ENCODE assay signal across 9 cellular contexts in genomic region chr15:101252836-101253235, GRCh38. TPM values are rescaled to one million over a fixed set of nuclear protein-coding genes. Genes with fewer than 3 reads are reported as not detected.
A peak's percentile ranks its signal among the peaks of the same experiment; 100 is the strongest.
DNase-seq lines count a peak whose midpoint lies in the region; ATAC-seq, FAIRE-seq and TF ChIP-seq lines count a peak whose summit lies in the region.
"Had no signal": no experiment of that assay in that cellular context is flagged by ENCODE, and none has a peak within 500 bp of the region (broad histone marks: within the 10 kb centered on the region; RNA-seq: fewer than 3 reads in every experiment).

No MANE protein-coding gene starts in this region.

- peak overlapping the region; percentile 72 for H3K9ac ChIP-seq in HepG2 (ENCODE audit: insufficient read depth, low read depth, low read length)

- H3K27me3 ChIP-seq in cardiac muscle cell (no peaks in the 10 kb centered on the region), HepG2 (ENCODE audit: control insufficient read depth in 1 of 2, insufficient read depth in 2 of 2, low read length in 2 of 2) (no peaks in the 10 kb centered on the region), upper lobe of left lung (no peaks in the 10 kb centered on the region)

- CTCF ChIA-PET in HepG2 (lab: Yijun Ruan, JAX; ENCODE audit: low intra/inter-chr PET ratio, low total read pairs), result no interaction called here

- H3K36me3 ChIP-seq in cardiac muscle cell, result no peaks in the 10 kb centered on the region
- H3K36me3 ChIP-seq in HepG2 (replicated peaks in 1 of 2; ENCODE audit: control insufficient read depth in 1 of 2, insufficient read depth in 2 of 2, low read length in 2 of 2), result no peaks in the 10 kb centered on the region
- no peaks in the 10 kb centered on the region for H3K36me3 ChIP-seq in upper lobe of left lung

- H2AFZ ChIP-seq in HepG2 (ENCODE audit: low read length), result peak overlapping the region; percentile 58

- no peak for TF ChIP-seq RAD21 in HepG2 (CRISPR knock-in tag; IDR thresholded peaks at IDR 0.05)

- no peak for TF ChIP-seq EP300 in HepG2 (IDR thresholded peaks at IDR 0.05; ENCODE audit: low read depth in 2 of 2, low read length in 2 of 2)
- no peak for TF ChIP-seq EP300 in HepG2 (CRISPR knock-in tag; IDR thresholded peaks at IDR 0.05; ENCODE audit: borderline replicate concordance)
- TF ChIP-seq EP300 in upper lobe of left lung (IDR thresholded peaks at IDR 0.05), result no peak

- H3K9me3 ChIP-seq in cardiac muscle cell (ENCODE audit: low read depth), result no peaks in the 10 kb centered on the region
- no peaks in the 10 kb centered on the region for H3K9me3 ChIP-seq in HepG2 (ENCODE audit: low read length)
- H3K9me3 ChIP-seq in upper lobe of left lung, result no peaks in the 10 kb centered on the region

- H3K36me3 Mint-ChIP-seq in activated T-helper 2 cell treated with anti-CD3 and anti-CD28 coated beads, Interferon-gamma antibody, Interleukin-2, Interleukin-4, amounts not matched to agents 10 μg/mL and 5 μg/mL and 100 μg/mL, durations not matched to agents 14 hours and 24 hours and 36 hours (ENCODE audit: low read depth), result peaks cover 26% of the 10 kb centered on the region

- BruUV-seq in HepG2 (replicated peaks; lab: Mats Ljungman, UMichigan), result no TSS peak

- no peak for DNase-seq in cardiac muscle cell (ENCODE audit: low read depth in 1 of 2, low spot score in 1 of 2)
- DNase-seq in Right ventricle myocardium superior, result no peak
- DNase-seq in activated T-helper 2 cell treated with anti-CD3 and anti-CD28 coated beads, Interferon-gamma antibody, Interleukin-2, Interleukin-4, amounts not matched to agents 10 μg/mL and 5 μg/mL and 100 μg/mL, durations not matched to agents 14 hours and 24 hours and 36 hours (ENCODE audit: low spot score), result no peak
- no peak for DNase-seq in HepG2 (ENCODE audit: low spot score)
- DNase-seq in upper lobe of left lung, result no peak
- DNase-seq in mesenteric fat pad (ENCODE audit: low spot score), result no peak
- no peak for DNase-seq in left colon
- DNase-seq: GF-D8 had no signal

- H3K27me3 Mint-ChIP-seq in activated T-helper 2 cell treated with anti-CD3 and anti-CD28 coated beads, Interferon-gamma antibody, Interleukin-2, Interleukin-4, amounts not matched to agents 10 μg/mL and 5 μg/mL and 100 μg/mL, durations not matched to agents 14 hours and 24 hours and 36 hours (ENCODE audit: low read depth), result no peaks in the 10 kb centered on the region

- POLR2A ChIA-PET in HepG2 (lab: Yijun Ruan, JAX), result interaction anchor here (1.6 to 1.7 kb wide), 2 partner anchors 162 to 182 kb away, joined by 8 read pairs; no protein-coding TSS in a partner anchor

- peaks cover 50% of the 10 kb centered on the region for H3K4me1 Mint-ChIP-seq in activated T-helper 2 cell treated with anti-CD3 and anti-CD28 coated beads, Interferon-gamma antibody, Interleukin-2, Interleukin-4, amounts not matched to agents 10 μg/mL and 5 μg/mL and 100 μg/mL, durations not matched to agents 14 hours and 24 hours and 36 hours (ENCODE audit: low read depth)

- H3K27ac Mint-ChIP-seq in activated T-helper 2 cell treated with anti-CD3 and anti-CD28 coated beads, Interferon-gamma antibody, Interleukin-2, Interleukin-4, amounts not matched to agents 10 μg/mL and 5 μg/mL and 100 μg/mL, durations not matched to agents 14 hours and 24 hours and 36 hours, result peak overlapping the region; percentile 80

- H3K4me3 ChIP-seq in cardiac muscle cell (peak overlapping the region; percentile 88), HepG2 (replicated peaks in 1 of 3; ENCODE audit: insufficient read depth in 1 of 3, low read depth in 2 of 3, low read length in 3 of 3) (peak overlapping the region; percentile 72 to 81 (median 77)), upper lobe of left lung (peak overlapping the region in 3 of 4 donors; percentile 82 to 95 (median 85))

- H3K79me2 ChIP-seq in HepG2 (ENCODE audit: insufficient read depth, low read length), result peaks cover 27% of the 10 kb centered on the region

- FAIRE-seq in HepG2 (lab: Jason Lieb, UNC), result no peak

- intact Hi-C loops in Right ventricle myocardium superior (cut with DNase I), result loop anchor here (10.0 kb wide), 1 partner anchor 128 kb away; no protein-coding TSS in a partner anchor
- intact Hi-C loops in activated T-helper 2 cell treated with anti-CD3 and anti-CD28 coated beads, Interferon-gamma antibody, Interleukin-2, Interleukin-4, amounts not matched to agents 10 μg/mL and 5 μg/mL and 100 μg/mL, durations not matched to agents 14 hours and 24 hours and 36 hours (cut with micrococcal nuclease), result loop anchor here (5.0 to 10.0 kb wide), 2 partner anchors 338 to 651 kb away; partner anchors contain the start of genes ASB7, LINS1 and LRRK1
- intact Hi-C loops in HepG2 (cut with micrococcal nuclease; ENCODE audit: unreplicated experiment), result loop anchor here (1.0 to 10.0 kb wide), 3 partner anchors 128 to 338 kb away; partner anchors contain the start of gene LRRK1
- intact Hi-C loops in left colon (cut with DNase I, micrococcal nuclease), result loop anchor here in 1 of 2 donors (10.0 kb wide), 1 partner anchor 638 kb away; no protein-coding TSS in a partner anchor

- H3K4me3 Mint-ChIP-seq in activated T-helper 2 cell treated with anti-CD3 and anti-CD28 coated beads, Interferon-gamma antibody, Interleukin-2, Interleukin-4, amounts not matched to agents 10 μg/mL and 5 μg/mL and 100 μg/mL, durations not matched to agents 14 hours and 24 hours and 36 hours (ENCODE audit: low read depth), result peak overlapping the region; percentile 85

- peaks cover 35% of the 10 kb centered on the region for H3K4me1 ChIP-seq in cardiac muscle cell (ENCODE audit: low read depth)
- H3K4me1 ChIP-seq in HepG2 (ENCODE audit: insufficient read depth, low read length), result peaks cover 55% of the 10 kb centered on the region
- peaks cover 18 to 41% (median 28%) of the 10 kb centered on the region in 4 donors for H3K4me1 ChIP-seq in upper lobe of left lung

- H3K9me3 Mint-ChIP-seq in activated T-helper 2 cell treated with anti-CD3 and anti-CD28 coated beads, Interferon-gamma antibody, Interleukin-2, Interleukin-4, amounts not matched to agents 10 μg/mL and 5 μg/mL and 100 μg/mL, durations not matched to agents 14 hours and 24 hours and 36 hours, result no peaks in the 10 kb centered on the region

- no peak for ATAC-seq in Right ventricle myocardium superior (ENCODE audit: poor library complexity)
- ATAC-seq in HepG2, result no peak
- no peak for ATAC-seq in upper lobe of left lung (ENCODE audit: low FRiP score in 2 of 2)
- ATAC-seq in left colon, result no peak
- no peak for ATAC-seq in HG03442 (IDR thresholded peaks at IDR 0.05; ENCODE audit: unreplicated experiment)

- H4K20me1 ChIP-seq in HepG2 (ENCODE audit: insufficient read depth, low read length), result peaks cover 10% of the 10 kb centered on the region

- H3K27ac ChIP-seq in cardiac muscle cell, result peak overlapping the region; percentile 81
- no peak overlapping the region for H3K27ac ChIP-seq in HepG2 (ENCODE audit: extremely low read length, insufficient read depth, low read length)
- H3K27ac ChIP-seq in upper lobe of left lung, result peak overlapping the region; percentile 89 to 94 (median 90)

- H3K4me2 ChIP-seq in HepG2 (ENCODE audit: low read depth, low read length), result peak overlapping the region; percentile 80

- TF ChIP-seq CTCF in cardiac muscle cell (IDR thresholded peaks at IDR 0.05; ENCODE audit: low read depth, low read length) (no peak), HepG2 (CRISPR knock-in tag; IDR thresholded peaks at IDR 0.05) (no peak), upper lobe of left lung (IDR thresholded peaks at IDR 0.05) (no peak)

- TF ChIP-seq POLR2A in HepG2 (IDR thresholded peaks at IDR 0.05; ENCODE audit: insufficient read depth in 1 of 2, low read depth in 2 of 2, low read length in 2 of 2) (no peak), upper lobe of left lung (IDR thresholded peaks at IDR 0.05) (no peak)

- in situ Hi-C loops in HepG2 (cut with HindIII; ENCODE audit: extremely low pct_ligation_motif_present, low pct_unique_long_range_greater_than_20kb), result loop anchor here (10.0 to 25.0 kb wide), 3 partner anchors 168 to 591 kb away; partner anchors contain the start of gene LRRK1

- WGBS in HepG2 (ENCODE audit: low lambda C conversion rate), result 18% methylated on average over 3 of the region's 3 CpGs
- WGBS in upper lobe of left lung, 2 donors, result 51 to 53% methylated on average over 3 of the region's 3 CpGs

RNA-seq across cellular contexts. Expression of gene CHSY1, which starts 1.0 kb away (rescaled TPM):
- 28.0 and 30.3 TPM in 2 replicates for total RNA-seq in cardiac muscle cell
- polyA plus RNA-seq in cardiac muscle cell, result 33.4 and 36.0 TPM in 2 replicates
- 12.7 TPM for total RNA-seq in Right ventricle myocardium superior
- 50.5 and 52.2 TPM in 2 replicates for total RNA-seq in activated T-helper 2 cell treated with anti-CD3 and anti-CD28 coated beads, Interferon-gamma antibody, Interleukin-2, Interleukin-4, amounts not matched to agents 10 μg/mL and 5 μg/mL and 100 μg/mL, durations not matched to agents 14 hours and 24 hours and 36 hours
- 12.8 and 13.7 TPM in 2 replicates for total RNA-seq in HepG2 (2016; rRNA removed; fragmentation: Illumina TruSeq; extraction: Trizol)
- 4.3 and 5.4 TPM in 2 replicates for total RNA-seq in HepG2 (2016; cell fraction: cytosol; rRNA removed; fragmentation: Illumina TruSeq; extraction: Trizol; ENCODE audit: low read depth)
- 12.1 and 12.6 TPM in 2 replicates for total RNA-seq in HepG2 (2016; cell fraction: insoluble cytoplasmic fraction; rRNA removed; fragmentation: Illumina TruSeq; extraction: Trizol)
- 7.0 and 7.9 TPM in 2 replicates for total RNA-seq in HepG2 (2016; cell fraction: membrane; rRNA removed; fragmentation: Illumina TruSeq; extraction: Trizol)
- total RNA-seq in HepG2 (2016; cell fraction: nucleus; rRNA removed; fragmentation: Illumina TruSeq; extraction: Trizol), result 10.5 and 11.5 TPM in 2 replicates
- 11.2 and 13.3 TPM in 2 replicates for polyA plus RNA-seq in HepG2 (2011; rRNA removed)
- polyA plus RNA-seq in HepG2 (2011; cell fraction: cytosol; rRNA removed), result 10.0 and 13.2 TPM in 2 replicates
- 4.9 and 5.5 TPM in 2 replicates for polyA plus RNA-seq in HepG2 (2011; cell fraction: nucleus; rRNA removed)
- polyA plus RNA-seq in HepG2 (2012), result 11.0 and 11.8 TPM in 2 replicates
- polyA plus RNA-seq in HepG2 (2016; cell fraction: cytosol; fragmentation: Illumina TruSeq; extraction: Trizol; ENCODE audit: low read depth), result 0.72 and 0.77 TPM in 2 replicates
- polyA plus RNA-seq in HepG2 (2016; cell fraction: insoluble cytoplasmic fraction; fragmentation: Illumina TruSeq; extraction: Trizol; ENCODE audit: low read depth), result 13.1 and 14.5 TPM in 2 replicates
- 4.8 TPM in 2 replicates for polyA plus RNA-seq in HepG2 (2016; cell fraction: membrane; fragmentation: Illumina TruSeq; extraction: Trizol; ENCODE audit: low read depth)
- 14.6 and 15.9 TPM in 2 replicates for polyA plus RNA-seq in HepG2 (2016; cell fraction: nucleus; fragmentation: Illumina TruSeq; extraction: Trizol; ENCODE audit: insufficient read depth, low read depth)
- polyA minus RNA-seq in HepG2 (2011; rRNA and poly(A)+ RNA removed; ENCODE audit: low replicate concordance), result 12.6 and 31.1 TPM in 2 replicates
- polyA minus RNA-seq in HepG2 (2011; cell fraction: cytosol; rRNA and poly(A)+ RNA removed), result 16.8 and 17.1 TPM in 2 replicates
- 15.8 and 18.3 TPM in 2 replicates for polyA minus RNA-seq in HepG2 (2011; cell fraction: nucleus; rRNA and poly(A)+ RNA removed)
- total RNA-seq in upper lobe of left lung, result 10 to 100 TPM; 12.4 to 38.3 (median 23.7) TPM
- 53.5 TPM for total RNA-seq in mesenteric fat pad
- 10 to 100 TPM; 10.6 to 11.7 TPM for total RNA-seq in left colon

RNA-seq across cellular contexts. Expression of gene SELENOS, which starts 24.4 kb away (rescaled TPM):
- total RNA-seq in cardiac muscle cell (48.3 and 49.0 TPM in 2 replicates), Right ventricle myocardium superior (41.1 TPM), HepG2 (2016; rRNA removed; fragmentation: Illumina TruSeq; extraction: Trizol) (31.6 and 63.0 TPM in 2 replicates), upper lobe of left lung (100 to 1,000 TPM in 2 of 6 donors, 10 to 100 TPM in 4; 48.2 to 106 (median 78.2) TPM), mesenteric fat pad (87.2 TPM), left colon (100 to 1,000 TPM; 134 to 142 TPM)
- polyA plus RNA-seq in cardiac muscle cell (78.0 and 103 TPM in 2 replicates), HepG2 (2011; rRNA removed) (56.6 and 66.1 TPM in 2 replicates)
- 39.2 and 40.5 TPM in 2 replicates for total RNA-seq in activated T-helper 2 cell treated with anti-CD3 and anti-CD28 coated beads, Interferon-gamma antibody, Interleukin-2, Interleukin-4, amounts not matched to agents 10 μg/mL and 5 μg/mL and 100 μg/mL, durations not matched to agents 14 hours and 24 hours and 36 hours
- 25.6 and 30.5 TPM in 2 replicates for total RNA-seq in HepG2 (2016; cell fraction: cytosol; rRNA removed; fragmentation: Illumina TruSeq; extraction: Trizol; ENCODE audit: low read depth)
- 31.1 and 66.3 TPM in 2 replicates for total RNA-seq in HepG2 (2016; cell fraction: insoluble cytoplasmic fraction; rRNA removed; fragmentation: Illumina TruSeq; extraction: Trizol)
- total RNA-seq in HepG2 (2016; cell fraction: membrane; rRNA removed; fragmentation: Illumina TruSeq; extraction: Trizol), result 32.0 and 35.3 TPM in 2 replicates
- total RNA-seq in HepG2 (2016; cell fraction: nucleus; rRNA removed; fragmentation: Illumina TruSeq; extraction: Trizol), result 52.7 and 62.7 TPM in 2 replicates
- polyA plus RNA-seq in HepG2 (2011; cell fraction: cytosol; rRNA removed), result 58.8 and 79.4 TPM in 2 replicates
- 21.8 and 28.5 TPM in 2 replicates for polyA plus RNA-seq in HepG2 (2011; cell fraction: nucleus; rRNA removed)
- polyA plus RNA-seq in HepG2 (2012), result 38.2 and 44.5 TPM in 2 replicates
- polyA plus RNA-seq in HepG2 (2016; cell fraction: cytosol; fragmentation: Illumina TruSeq; extraction: Trizol; ENCODE audit: low read depth), result 19.0 and 26.3 TPM in 2 replicates
- 29.3 and 32.0 TPM in 2 replicates for polyA plus RNA-seq in HepG2 (2016; cell fraction: insoluble cytoplasmic fraction; fragmentation: Illumina TruSeq; extraction: Trizol; ENCODE audit: low read depth)
- 23.0 and 24.1 TPM in 2 replicates for polyA plus RNA-seq in HepG2 (2016; cell fraction: membrane; fragmentation: Illumina TruSeq; extraction: Trizol; ENCODE audit: low read depth)
- polyA plus RNA-seq in HepG2 (2016; cell fraction: nucleus; fragmentation: Illumina TruSeq; extraction: Trizol; ENCODE audit: insufficient read depth, low read depth), result 81.3 and 91.5 TPM in 2 replicates
- polyA minus RNA-seq in HepG2 (2011; rRNA and poly(A)+ RNA removed; ENCODE audit: low replicate concordance), result 31.0 and 35.1 TPM in 2 replicates
- polyA minus RNA-seq in HepG2 (2011; cell fraction: cytosol; rRNA and poly(A)+ RNA removed), result 19.4 and 21.8 TPM in 2 replicates
- 64.9 and 77.1 TPM in 2 replicates for polyA minus RNA-seq in HepG2 (2011; cell fraction: nucleus; rRNA and poly(A)+ RNA removed)

RNA-seq across cellular contexts. Expression of gene SNRPA1, which starts 42.2 kb away (rescaled TPM):
- total RNA-seq in cardiac muscle cell (36.6 and 43.1 TPM in 2 replicates), Right ventricle myocardium superior (27.9 TPM), HepG2 (2016; rRNA removed; fragmentation: Illumina TruSeq; extraction: Trizol) (41.2 and 72.5 TPM in 2 replicates), upper lobe of left lung (10 to 100 TPM; 32.1 to 53.4 (median 40.2) TPM), mesenteric fat pad (40.8 TPM), left colon (10 to 100 TPM; 44.7 to 48.2 TPM)
- polyA plus RNA-seq in cardiac muscle cell (131 and 168 TPM in 2 replicates), HepG2 (2011; rRNA removed) (80.0 and 108 TPM in 2 replicates)
- 189 and 197 TPM in 2 replicates for total RNA-seq in activated T-helper 2 cell treated with anti-CD3 and anti-CD28 coated beads, Interferon-gamma antibody, Interleukin-2, Interleukin-4, amounts not matched to agents 10 μg/mL and 5 μg/mL and 100 μg/mL, durations not matched to agents 14 hours and 24 hours and 36 hours
- total RNA-seq in HepG2 (2016; cell fraction: cytosol; rRNA removed; fragmentation: Illumina TruSeq; extraction: Trizol; ENCODE audit: low read depth), result 21.5 and 21.7 TPM in 2 replicates
- 44.9 and 72.9 TPM in 2 replicates for total RNA-seq in HepG2 (2016; cell fraction: insoluble cytoplasmic fraction; rRNA removed; fragmentation: Illumina TruSeq; extraction: Trizol)
- 29.4 and 29.6 TPM in 2 replicates for total RNA-seq in HepG2 (2016; cell fraction: membrane; rRNA removed; fragmentation: Illumina TruSeq; extraction: Trizol)
- 43.1 and 47.7 TPM in 2 replicates for total RNA-seq in HepG2 (2016; cell fraction: nucleus; rRNA removed; fragmentation: Illumina TruSeq; extraction: Trizol)
- polyA plus RNA-seq in HepG2 (2011; cell fraction: cytosol; rRNA removed), result 70.8 and 71.1 TPM in 2 replicates
- 95.5 and 97.7 TPM in 2 replicates for polyA plus RNA-seq in HepG2 (2011; cell fraction: nucleus; rRNA removed)
- 77.4 and 94.8 TPM in 2 replicates for polyA plus RNA-seq in HepG2 (2012)
- polyA plus RNA-seq in HepG2 (2016; cell fraction: cytosol; fragmentation: Illumina TruSeq; extraction: Trizol; ENCODE audit: low read depth), result 43.0 and 50.4 TPM in 2 replicates
- polyA plus RNA-seq in HepG2 (2016; cell fraction: insoluble cytoplasmic fraction; fragmentation: Illumina TruSeq; extraction: Trizol; ENCODE audit: low read depth), result 177 and 178 TPM in 2 replicates
- polyA plus RNA-seq in HepG2 (2016; cell fraction: membrane; fragmentation: Illumina TruSeq; extraction: Trizol; ENCODE audit: low read depth), result 42.8 and 43.9 TPM in 2 replicates
- 92.5 and 99.3 TPM in 2 replicates for polyA plus RNA-seq in HepG2 (2016; cell fraction: nucleus; fragmentation: Illumina TruSeq; extraction: Trizol; ENCODE audit: insufficient read depth, low read depth)
- polyA minus RNA-seq in HepG2 (2011; rRNA and poly(A)+ RNA removed; ENCODE audit: low replicate concordance), result 12.8 and 30.9 TPM in 2 replicates
- polyA minus RNA-seq in HepG2 (2011; cell fraction: cytosol; rRNA and poly(A)+ RNA removed), result 23.8 and 31.7 TPM in 2 replicates
- 50.7 and 51.6 TPM in 2 replicates for polyA minus RNA-seq in HepG2 (2011; cell fraction: nucleus; rRNA and poly(A)+ RNA removed)
